ENCODE assay signal across 8 cellular contexts in the genomic region with DNA sequence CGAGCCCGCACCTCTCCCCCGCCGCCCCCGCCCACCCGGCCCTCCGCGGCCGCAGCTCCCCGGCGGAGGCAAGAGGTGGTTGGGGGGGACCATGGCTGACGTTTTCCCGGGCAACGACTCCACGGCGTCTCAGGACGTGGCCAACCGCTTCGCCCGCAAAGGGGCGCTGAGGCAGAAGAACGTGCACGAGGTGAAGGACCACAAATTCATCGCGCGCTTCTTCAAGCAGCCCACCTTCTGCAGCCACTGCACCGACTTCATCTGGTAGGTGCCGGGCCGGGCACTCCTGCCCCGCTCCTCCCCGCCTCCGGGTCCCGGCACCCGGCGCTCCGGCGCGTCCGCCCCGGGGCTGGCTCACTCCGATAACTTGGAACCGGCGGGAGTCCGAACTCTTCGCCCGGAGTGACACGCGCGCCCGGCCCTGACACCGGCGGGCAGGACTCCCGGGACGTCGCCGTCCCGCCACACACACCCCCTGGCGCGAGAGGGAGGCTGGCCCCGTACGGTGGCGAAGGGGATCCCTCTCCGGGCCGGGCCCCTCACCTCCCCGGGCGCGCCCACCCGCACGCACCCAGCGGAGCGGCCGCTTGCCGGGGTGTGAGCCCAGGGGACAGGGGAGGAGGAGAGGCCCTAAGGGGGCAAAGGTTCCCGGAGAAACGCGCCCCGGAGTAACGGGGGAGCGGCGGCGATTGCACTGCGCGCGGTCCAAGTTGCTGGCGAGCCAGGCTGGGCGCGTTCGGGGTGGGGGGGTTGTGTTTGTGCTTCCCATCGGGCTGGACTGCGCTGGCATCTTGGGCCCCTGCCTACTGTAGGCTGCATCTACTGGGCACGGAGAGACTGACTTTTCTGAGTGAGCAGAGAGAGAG.
DNase-seq lines count a peak whose midpoint lies in the region; ATAC-seq and TF ChIP-seq lines count a peak whose summit lies in the region.

No MANE protein-coding gene starts in this region.

- no peak for TF ChIP-seq POLR2A in erythroblast (IDR thresholded peaks at IDR 0.05; ENCODE audit: low read length)

- peak; percentile 14 for DNase-seq in NCI-H510A (lab: John Stamatoyannopoulos, UW)
- DNase-seq in activated T-cell treated with anti-CD3 and anti-CD28 coated beads for 24 hours (ENCODE audit: low read depth), result peak; percentile 23
- peak; percentile 58 to 72 for DNase-seq in erythroblast (lab: John Stamatoyannopoulos, UW)
- DNase-seq in midbrain (lab: John Stamatoyannopoulos, UW), result peak; percentile 59
- peak; percentile 19 for DNase-seq in stimulated activated CD8-positive, alpha-beta memory T cell treated with anti-CD3 and anti-CD28 coated beads, Interleukin-7, amount 100 ng/mL, for 24 hours (ENCODE audit: low read depth)
- DNase-seq in SHP77 treated with DMSO at 0.1 percent for 48 hours (lab: John Stamatoyannopoulos, UW), result no peak

- peak; percentile 32 for ATAC-seq in HG02610 (IDR thresholded peaks at IDR 0.05; ENCODE audit: unreplicated experiment)

- H3K4me3 ChIP-seq in GM08714 (ENCODE audit: low read length), result peak overlapping the region; percentile 82
